ENCODE assay signal across 7 cellular contexts in genomic region chr17:39621523-39622379, GRCh38. TPM values are rescaled to one million over a fixed set of nuclear protein-coding genes. Genes with fewer than 3 reads are reported as not detected.
DNase-seq lines count a peak whose midpoint lies in the region; ATAC-seq, FAIRE-seq and TF ChIP-seq lines count a peak whose summit lies in the region.

No MANE protein-coding gene starts in this region.

- DNase-seq in GM12892 (ENCODE audit: insufficient read length) = peak; percentile 84
- DNase-seq in NCI-H82 treated with DMSO at 0.1 percent for 48 hours (lab: John Stamatoyannopoulos, UW; ENCODE audit: unreplicated experiment) = peak; percentile 77
- DNase-seq in activated CD4-positive, alpha-beta T cell treated with anti-CD3 and anti-CD28 coated beads, Interleukin-2, amount 50 U/mL, for 48 hours = peak; percentile 89 to 92
- DNase-seq in dermis blood vessel endothelial cell = peak; percentile 87
- DNase-seq in lung microvascular endothelial cell (ENCODE audit: low read depth in 2 of 2) = peak; percentile 76 to 87
- DNase-seq in stimulated activated CD8-positive, alpha-beta memory T cell treated with anti-CD3 and anti-CD28 coated beads, Interleukin-12 subunit alpha, Interleukin-12 subunit beta, amount 100 ng/mL, for 24 hours (ENCODE audit: extremely low read depth) = peak; percentile 57

- no peak for TF ChIP-seq POLR2A in GM12892 (IDR thresholded peaks at IDR 0.05; ENCODE audit: low read depth, low read length)

- peak; percentile 99 for FAIRE-seq in GM12892 (lab: Jason Lieb, UNC)

- peak; percentile 55 for ATAC-seq in HG03442 (IDR thresholded peaks at IDR 0.05; ENCODE audit: unreplicated experiment)

RNA-seq across cellular contexts. Expression of gene PPP1R1B, which starts 5.0 kb away (rescaled TPM):
- polyA plus RNA-seq in GM12892 (2012; ENCODE audit: missing spikeins) = not detected
- total RNA-seq in dermis blood vessel endothelial cell = not detected in 2 replicates
- not detected in 2 replicates for total RNA-seq in lung microvascular endothelial cell

RNA-seq across cellular contexts. Expression of gene NEUROD2, which starts 14.0 kb away (rescaled TPM):
- polyA plus RNA-seq in GM12892 (2012; ENCODE audit: missing spikeins) = 0.04 TPM
- not detected in 2 replicates for total RNA-seq in dermis blood vessel endothelial cell
- not detected in 2 replicates for total RNA-seq in lung microvascular endothelial cell

RNA-seq across cellular contexts. Expression of gene STARD3, which starts 15.2 kb away (rescaled TPM):
- polyA plus RNA-seq in GM12892 (2012; ENCODE audit: missing spikeins) = 14.4 TPM
- total RNA-seq in dermis blood vessel endothelial cell = 46.6 and 73.2 TPM in 2 replicates
- total RNA-seq in lung microvascular endothelial cell = 29.2 and 52.0 TPM in 2 replicates

RNA-seq across cellular contexts. Expression of gene TCAP, which starts 43.4 kb away (rescaled TPM):
- polyA plus RNA-seq in GM12892 (2012; ENCODE audit: missing spikeins) = 0.19 TPM
- total RNA-seq in dermis blood vessel endothelial cell (0.60 and 0.68 TPM in 2 replicates), lung microvascular endothelial cell (under 0.01 and 0.60 TPM in 2 replicates)

RNA-seq across cellular contexts. Expression of gene PNMT, which starts 46.5 kb away (rescaled TPM):
- polyA plus RNA-seq in GM12892 (2012; ENCODE audit: missing spikeins) = not detected
- total RNA-seq in dermis blood vessel endothelial cell (1.2 and 1.7 TPM in 2 replicates), lung microvascular endothelial cell (0.65 and 2.8 TPM in 2 replicates)

Comparison
In these comparisons a context has a peak if more than half of its experiments do, and no peak if none do; other contexts are left out.
1. Peak in every context shown above with its lines: DNase-seq and ATAC-seq.